12 cellular contexts compared by ENCODE assay signal in genomic region chr1:154147510-154147909, GRCh38. TPM values are rescaled to one million over a fixed set of nuclear protein-coding genes. Genes with fewer than 3 reads are reported as not detected.
"Had no signal": no experiment of that assay in that cellular context is flagged by ENCODE, and none has a peak within 500 bp of the region (broad histone marks: within the 10 kb centered on the region; RNA-seq: fewer than 3 reads in every experiment).

No MANE protein-coding gene starts in this region.

RNA-seq across cellular contexts. Expression of gene NUP210L, which starts 7.4 kb away (rescaled TPM):
- total RNA-seq: PC-9, RPMI7951, SJSA1, SK-MEL-5 had no signal
- polyA plus RNA-seq: SK-N-SH had no signal

RNA-seq across cellular contexts. Expression of gene CFAP141, which starts 58.6 kb away (rescaled TPM):
- total RNA-seq: OCI-LY7, PC-3, PC-9, Peyer's patch, Right ventricle myocardium inferior, Right ventricle myocardium superior, RPMI7951, SJCRH30, SJSA1, SK-MEL-5, T-cell had no signal
- polyA plus RNA-seq: SK-N-SH had no signal
